8 cellular contexts compared by ENCODE assay signal in genomic region chr6:144008501-144009245, GRCh38. TPM values are rescaled to one million over a fixed set of nuclear protein-coding genes. Genes with fewer than 3 reads are reported as not detected.
DNase-seq lines count a peak whose midpoint lies in the region; ATAC-seq and TF ChIP-seq lines count a peak whose summit lies in the region.

No MANE protein-coding gene starts in this region.

- no peak for TF ChIP-seq CTCF in cardiac fibroblast (IDR thresholded peaks at IDR 0.05; ENCODE audit: low read depth, low read length)

- no peaks in the 10 kb centered on the region for H3K9me3 ChIP-seq in mononuclear cell (ENCODE audit: low read depth, low read length)

- peaks cover 15% of the 10 kb centered on the region for H3K4me1 ChIP-seq in mononuclear cell (ENCODE audit: insufficient read depth, low read length)

- peak overlapping the region; percentile 22 to 62 for H3K4me3 ChIP-seq in cardiac fibroblast (replicated peaks in 1 of 2; ENCODE audit: low read depth in 2 of 2, low read length in 2 of 2)
- peak overlapping the region; percentile 39 for H3K4me3 ChIP-seq in mononuclear cell (ENCODE audit: low read length)

- ATAC-seq in HG03342 (IDR thresholded peaks at IDR 0.05; ENCODE audit: unreplicated experiment) (peak; percentile 23), HG02763 (IDR thresholded peaks at IDR 0.05; ENCODE audit: unreplicated experiment) (no peak), HG02885 (IDR thresholded peaks at IDR 0.05; ENCODE audit: poor library complexity, unreplicated experiment) (no peak)

- no peaks in the 10 kb centered on the region for H3K27me3 ChIP-seq in mononuclear cell (ENCODE audit: insufficient read depth, low read length)

- peak; percentile 27 for DNase-seq in COLO668 (lab: John Stamatoyannopoulos, UW; ENCODE audit: unreplicated experiment)
- peak in 1 of 2 donors; percentile 17 for DNase-seq in cardiac fibroblast (ENCODE audit: low read depth in 2 of 2)
- no peak for DNase-seq in mesenteric fat pad (ENCODE audit: low spot score)
- DNase-seq in medulla oblongata (ENCODE audit: extremely low spot score): no peak

RNA-seq across cellular contexts. Expression of gene PLAGL1, which starts 0.6 kb away (rescaled TPM):
- total RNA-seq in mononuclear cell (3.3 TPM), mesenteric fat pad (40.9 TPM)
